Comparison of ENCODE assay signal across 1 cellular context in genomic region chr7:73522081-73522818, GRCh38.
TF ChIP-seq lines count a peak whose summit lies in the region.

Gene BAZ1B, minus strand, starts transcription at chr7:73522293. Its CDS starts 360 bp downstream, at chr7:73521933.

TF ChIP-seq in K562, 482 proteins besides CTCF, POLR2A, EP300 and RAD21 (continued from another document and continues in another):
- TF ChIP-seq CTBP1 (IDR thresholded peaks at IDR 0.05; ENCODE audit: borderline replicate concordance) = peak; percentile 90
- peak; percentile 81 for TF ChIP-seq TAF7 (tag; IDR thresholded peaks at IDR 0.05)
- TF ChIP-seq, protein P1, sequence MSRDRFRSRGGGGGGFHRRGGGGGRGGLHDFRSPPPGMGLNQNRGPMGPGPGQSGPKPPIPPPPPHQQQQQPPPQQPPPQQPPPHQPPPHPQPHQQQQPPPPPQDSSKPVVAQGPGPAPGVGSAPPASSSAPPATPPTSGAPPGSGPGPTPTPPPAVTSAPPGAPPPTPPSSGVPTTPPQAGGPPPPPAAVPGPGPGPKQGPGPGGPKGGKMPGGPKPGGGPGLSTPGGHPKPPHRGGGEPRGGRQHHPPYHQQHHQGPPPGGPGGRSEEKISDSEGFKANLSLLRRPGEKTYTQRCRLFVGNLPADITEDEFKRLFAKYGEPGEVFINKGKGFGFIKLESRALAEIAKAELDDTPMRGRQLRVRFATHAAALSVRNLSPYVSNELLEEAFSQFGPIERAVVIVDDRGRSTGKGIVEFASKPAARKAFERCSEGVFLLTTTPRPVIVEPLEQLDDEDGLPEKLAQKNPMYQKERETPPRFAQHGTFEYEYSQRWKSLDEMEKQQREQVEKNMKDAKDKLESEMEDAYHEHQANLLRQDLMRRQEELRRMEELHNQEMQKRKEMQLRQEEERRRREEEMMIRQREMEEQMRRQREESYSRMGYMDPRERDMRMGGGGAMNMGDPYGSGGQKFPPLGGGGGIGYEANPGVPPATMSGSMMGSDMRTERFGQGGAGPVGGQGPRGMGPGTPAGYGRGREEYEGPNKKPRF (IDR thresholded peaks at IDR 0.05; ENCODE audit: low read depth, low read length) = no peak
- peak; percentile 89 to 90 for TF ChIP-seq NRF1 (conservative IDR thresholded peaks at IDR 0.05 in 1 of 2, IDR thresholded peaks at IDR 0.05 in 1 of 2)
- TF ChIP-seq RBM22 (IDR thresholded peaks at IDR 0.05; ENCODE audit: low read depth, low read length, poor library complexity, severe bottlenecking) = peak; percentile 64
- TF ChIP-seq RBFOX2 (IDR thresholded peaks at IDR 0.05; ENCODE audit: low read depth, low read length) = peak; percentile 95
- peak; percentile 23; the same call in 1 of the 2 replicates for TF ChIP-seq ATF3 (IDR thresholded peaks at IDR 0.05)
- peak; percentile 75; the same call in 1 of the 2 replicates for TF ChIP-seq ATF3 (CRISPR knock-in tag; conservative IDR thresholded peaks at IDR 0.05)
- TF ChIP-seq, protein P2, sequence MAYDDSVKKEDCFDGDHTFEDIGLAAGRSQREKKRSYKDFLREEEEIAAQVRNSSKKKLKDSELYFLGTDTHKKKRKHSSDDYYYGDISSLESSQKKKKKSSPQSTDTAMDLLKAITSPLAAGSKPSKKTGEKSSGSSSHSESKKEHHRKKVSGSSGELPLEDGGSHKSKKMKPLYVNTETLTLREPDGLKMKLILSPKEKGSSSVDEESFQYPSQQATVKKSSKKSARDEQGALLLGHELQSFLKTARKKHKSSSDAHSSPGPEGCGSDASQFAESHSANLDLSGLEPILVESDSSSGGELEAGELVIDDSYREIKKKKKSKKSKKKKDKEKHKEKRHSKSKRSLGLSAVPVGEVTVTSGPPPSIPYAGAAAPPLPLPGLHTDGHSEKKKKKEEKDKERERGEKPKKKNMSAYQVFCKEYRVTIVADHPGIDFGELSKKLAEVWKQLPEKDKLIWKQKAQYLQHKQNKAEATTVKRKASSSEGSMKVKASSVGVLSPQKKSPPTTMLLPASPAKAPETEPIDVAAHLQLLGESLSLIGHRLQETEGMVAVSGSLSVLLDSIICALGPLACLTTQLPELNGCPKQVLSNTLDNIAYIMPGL (CRISPR knock-in tag; IDR thresholded peaks at IDR 0.05) = peak; percentile 62; the same call in 1 of the 2 replicates
- peak; percentile 80 for TF ChIP-seq SOX6 (IDR thresholded peaks at IDR 0.05)
- TF ChIP-seq ETV1 (tag; conservative IDR thresholded peaks at IDR 0.05; ENCODE audit: low read depth) = peak; percentile 85
- TF ChIP-seq, protein P3, sequence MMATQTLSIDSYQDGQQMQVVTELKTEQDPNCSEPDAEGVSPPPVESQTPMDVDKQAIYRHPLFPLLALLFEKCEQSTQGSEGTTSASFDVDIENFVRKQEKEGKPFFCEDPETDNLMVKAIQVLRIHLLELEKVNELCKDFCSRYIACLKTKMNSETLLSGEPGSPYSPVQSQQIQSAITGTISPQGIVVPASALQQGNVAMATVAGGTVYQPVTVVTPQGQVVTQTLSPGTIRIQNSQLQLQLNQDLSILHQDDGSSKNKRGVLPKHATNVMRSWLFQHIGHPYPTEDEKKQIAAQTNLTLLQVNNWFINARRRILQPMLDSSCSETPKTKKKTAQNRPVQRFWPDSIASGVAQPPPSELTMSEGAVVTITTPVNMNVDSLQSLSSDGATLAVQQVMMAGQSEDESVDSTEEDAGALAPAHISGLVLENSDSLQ (IDR thresholded peaks at IDR 0.05) = peak; percentile 99
- TF ChIP-seq ZNF431 (CRISPR knock-in tag; IDR thresholded peaks at IDR 0.05) = 0 out of 2 replicates have a peak, but pooled peaks have one; percentile 68
- TF ChIP-seq ZBTB8A (IDR thresholded peaks at IDR 0.05; ENCODE audit: partially characterized antibody) = no peak
- no peak for TF ChIP-seq SAP30 (IDR thresholded peaks at IDR 0.05; ENCODE audit: borderline replicate concordance, insufficient read depth, low read depth, low read length, poor library complexity, severe bottlenecking)
- TF ChIP-seq ZC3H4 (CRISPR knock-in tag; IDR thresholded peaks at IDR 0.05; ENCODE audit: borderline replicate concordance) = 0 out of 2 replicates have a peak, but pooled peaks have one; percentile 67
- TF ChIP-seq, protein P4, sequence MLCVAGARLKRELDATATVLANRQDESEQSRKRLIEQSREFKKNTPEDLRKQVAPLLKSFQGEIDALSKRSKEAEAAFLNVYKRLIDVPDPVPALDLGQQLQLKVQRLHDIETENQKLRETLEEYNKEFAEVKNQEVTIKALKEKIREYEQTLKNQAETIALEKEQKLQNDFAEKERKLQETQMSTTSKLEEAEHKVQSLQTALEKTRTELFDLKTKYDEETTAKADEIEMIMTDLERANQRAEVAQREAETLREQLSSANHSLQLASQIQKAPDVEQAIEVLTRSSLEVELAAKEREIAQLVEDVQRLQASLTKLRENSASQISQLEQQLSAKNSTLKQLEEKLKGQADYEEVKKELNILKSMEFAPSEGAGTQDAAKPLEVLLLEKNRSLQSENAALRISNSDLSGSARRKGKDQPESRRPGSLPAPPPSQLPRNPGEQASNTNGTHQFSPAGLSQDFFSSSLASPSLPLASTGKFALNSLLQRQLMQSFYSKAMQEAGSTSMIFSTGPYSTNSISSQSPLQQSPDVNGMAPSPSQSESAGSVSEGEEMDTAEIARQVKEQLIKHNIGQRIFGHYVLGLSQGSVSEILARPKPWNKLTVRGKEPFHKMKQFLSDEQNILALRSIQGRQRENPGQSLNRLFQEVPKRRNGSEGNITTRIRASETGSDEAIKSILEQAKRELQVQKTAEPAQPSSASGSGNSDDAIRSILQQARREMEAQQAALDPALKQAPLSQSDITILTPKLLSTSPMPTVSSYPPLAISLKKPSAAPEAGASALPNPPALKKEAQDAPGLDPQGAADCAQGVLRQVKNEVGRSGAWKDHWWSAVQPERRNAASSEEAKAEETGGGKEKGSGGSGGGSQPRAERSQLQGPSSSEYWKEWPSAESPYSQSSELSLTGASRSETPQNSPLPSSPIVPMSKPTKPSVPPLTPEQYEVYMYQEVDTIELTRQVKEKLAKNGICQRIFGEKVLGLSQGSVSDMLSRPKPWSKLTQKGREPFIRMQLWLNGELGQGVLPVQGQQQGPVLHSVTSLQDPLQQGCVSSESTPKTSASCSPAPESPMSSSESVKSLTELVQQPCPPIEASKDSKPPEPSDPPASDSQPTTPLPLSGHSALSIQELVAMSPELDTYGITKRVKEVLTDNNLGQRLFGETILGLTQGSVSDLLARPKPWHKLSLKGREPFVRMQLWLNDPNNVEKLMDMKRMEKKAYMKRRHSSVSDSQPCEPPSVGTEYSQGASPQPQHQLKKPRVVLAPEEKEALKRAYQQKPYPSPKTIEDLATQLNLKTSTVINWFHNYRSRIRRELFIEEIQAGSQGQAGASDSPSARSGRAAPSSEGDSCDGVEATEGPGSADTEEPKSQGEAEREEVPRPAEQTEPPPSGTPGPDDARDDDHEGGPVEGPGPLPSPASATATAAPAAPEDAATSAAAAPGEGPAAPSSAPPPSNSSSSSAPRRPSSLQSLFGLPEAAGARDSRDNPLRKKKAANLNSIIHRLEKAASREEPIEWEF (CRISPR knock-in tag; IDR thresholded peaks at IDR 0.05) = no peak
- TF ChIP-seq SRSF1 (IDR thresholded peaks at IDR 0.05; ENCODE audit: low read depth, low read length) = 0 out of 2 replicates have a peak, but pooled peaks have one; percentile 74
- TF ChIP-seq FOS (IDR thresholded peaks at IDR 0.05; ENCODE audit: extremely low read depth, insufficient read length) = peak; percentile 98
- TF ChIP-seq ZBTB40 (IDR thresholded peaks at IDR 0.05) = 0 out of 2 replicates have a peak, but pooled peaks have one; percentile 9
- TF ChIP-seq ZBTB40 (CRISPR knock-in tag; IDR thresholded peaks at IDR 0.05) = no peak
- peak; percentile 43; the same call in 1 of the 2 replicates for TF ChIP-seq GATAD2A (IDR thresholded peaks at IDR 0.05)
- TF ChIP-seq, protein P5, sequence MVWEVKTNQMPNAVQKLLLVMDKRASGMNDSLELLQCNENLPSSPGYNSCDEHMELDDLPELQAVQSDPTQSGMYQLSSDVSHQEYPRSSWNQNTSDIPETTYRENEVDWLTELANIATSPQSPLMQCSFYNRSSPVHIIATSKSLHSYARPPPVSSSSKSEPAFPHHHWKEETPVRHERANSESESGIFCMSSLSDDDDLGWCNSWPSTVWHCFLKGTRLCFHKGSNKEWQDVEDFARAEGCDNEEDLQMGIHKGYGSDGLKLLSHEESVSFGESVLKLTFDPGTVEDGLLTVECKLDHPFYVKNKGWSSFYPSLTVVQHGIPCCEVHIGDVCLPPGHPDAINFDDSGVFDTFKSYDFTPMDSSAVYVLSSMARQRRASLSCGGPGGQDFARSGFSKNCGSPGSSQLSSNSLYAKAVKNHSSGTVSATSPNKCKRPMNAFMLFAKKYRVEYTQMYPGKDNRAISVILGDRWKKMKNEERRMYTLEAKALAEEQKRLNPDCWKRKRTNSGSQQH (CRISPR knock-in tag; IDR thresholded peaks at IDR 0.05) = no peak
- no peak for TF ChIP-seq TCFL5 (CRISPR knock-in tag; conservative IDR thresholded peaks at IDR 0.05)
- no peak for TF ChIP-seq KHSRP (IDR thresholded peaks at IDR 0.05)
- TF ChIP-seq, protein P6, sequence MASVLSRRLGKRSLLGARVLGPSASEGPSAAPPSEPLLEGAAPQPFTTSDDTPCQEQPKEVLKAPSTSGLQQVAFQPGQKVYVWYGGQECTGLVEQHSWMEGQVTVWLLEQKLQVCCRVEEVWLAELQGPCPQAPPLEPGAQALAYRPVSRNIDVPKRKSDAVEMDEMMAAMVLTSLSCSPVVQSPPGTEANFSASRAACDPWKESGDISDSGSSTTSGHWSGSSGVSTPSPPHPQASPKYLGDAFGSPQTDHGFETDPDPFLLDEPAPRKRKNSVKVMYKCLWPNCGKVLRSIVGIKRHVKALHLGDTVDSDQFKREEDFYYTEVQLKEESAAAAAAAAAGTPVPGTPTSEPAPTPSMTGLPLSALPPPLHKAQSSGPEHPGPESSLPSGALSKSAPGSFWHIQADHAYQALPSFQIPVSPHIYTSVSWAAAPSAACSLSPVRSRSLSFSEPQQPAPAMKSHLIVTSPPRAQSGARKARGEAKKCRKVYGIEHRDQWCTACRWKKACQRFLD (CRISPR knock-in tag; IDR thresholded peaks at IDR 0.05) = peak; percentile 94
- peak; percentile 76 for TF ChIP-seq CBX1 (IDR thresholded peaks at IDR 0.05; ENCODE audit: low read depth)
- TF ChIP-seq RHOXF2B (CRISPR knock-in tag; conservative IDR thresholded peaks at IDR 0.05) = no peak
- TF ChIP-seq MEIS2 (IDR thresholded peaks at IDR 0.05; ENCODE audit: partially characterized antibody) = peak; percentile 77
- no peak for TF ChIP-seq KDM2B (CRISPR knock-in tag; IDR thresholded peaks at IDR 0.05)
- TF ChIP-seq ZSCAN29 (IDR thresholded peaks at IDR 0.05) = no peak
- TF ChIP-seq CBX8 (IDR thresholded peaks at IDR 0.05; ENCODE audit: borderline replicate concordance, extremely low read depth, low read depth, low read length, poor library complexity, severe bottlenecking) = no peak
- no peak for TF ChIP-seq CHD1 (IDR thresholded peaks at IDR 0.05; ENCODE audit: low read length)
- no peak for TF ChIP-seq CHCHD3 (CRISPR knock-in tag; IDR thresholded peaks at IDR 0.05)
